16 cellular contexts compared by ENCODE assay signal in the genomic region with DNA sequence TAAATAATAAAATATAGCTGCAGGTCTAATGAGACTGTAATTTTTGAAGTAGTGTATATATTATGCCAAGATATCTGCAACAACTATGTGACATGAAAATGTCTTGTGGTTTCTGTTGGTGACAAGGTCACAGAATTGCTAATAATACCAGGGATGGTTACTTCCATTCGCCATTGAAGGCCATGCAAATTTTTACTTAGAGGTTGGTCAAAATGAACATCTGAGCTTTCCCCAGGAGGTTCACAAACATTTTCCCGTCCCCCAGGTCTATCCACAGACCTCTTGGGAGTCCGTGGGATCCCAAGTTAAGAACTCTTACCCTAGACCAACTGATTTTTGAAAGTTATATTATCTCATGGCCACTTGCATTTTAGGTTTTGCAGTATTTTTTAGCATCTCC.
DNase-seq lines count a peak whose midpoint lies in the region; ATAC-seq, FAIRE-seq and TF ChIP-seq lines count a peak whose summit lies in the region.
"Had no signal": no experiment of that assay in that cellular context is flagged by ENCODE, and none has a peak within 500 bp of the region (broad histone marks: within the 10 kb centered on the region; RNA-seq: fewer than 3 reads in every experiment).

No MANE protein-coding gene starts in this region.

- H3K4me3 ChIP-seq in ascending aorta, result no peak overlapping the region
- H3K4me3 ChIP-seq: GM23248 had no signal

- intact Hi-C loops in ascending aorta (cut with DNase I), result loop anchor here (5.0 kb wide), 1 partner anchor 168 kb away; no protein-coding TSS in a partner anchor

- peaks cover 0 to 17% of the 10 kb centered on the region in 2 donors for H3K4me1 ChIP-seq in ascending aorta

- H3K27me3 ChIP-seq in ascending aorta, result no peaks in the 10 kb centered on the region
- H3K27me3 ChIP-seq: BE2C had no signal

- peak; percentile 72 for FAIRE-seq in GM19239 (lab: Jason Lieb, UNC)
- FAIRE-seq: A204.1, H54 had no signal

- no peak for TF ChIP-seq CTCF in GM10266 (IDR thresholded peaks at IDR 0.05; ENCODE audit: control insufficient read depth, insufficient read depth, low read depth, missing control alignments)
- TF ChIP-seq CTCF in ascending aorta (IDR thresholded peaks at IDR 0.05), result no peak

- H3K36me3 ChIP-seq in ascending aorta, result peaks cover 9 to 11% of the 10 kb centered on the region in 2 donors

- peak overlapping the region; percentile 76 to 81 for H3K27ac ChIP-seq in ascending aorta
- H3K27ac ChIP-seq: GM23248 had no signal

- DNase-seq in GM10266 (ENCODE audit: extremely low spot score), result peak; percentile 14
- no peak for DNase-seq in GM19239 (ENCODE audit: insufficient read length, low spot score)
- no peak for DNase-seq in ascending aorta (ENCODE audit: low spot score in 2 of 2)
- DNase-seq in Ammon's horn (ENCODE audit: low spot score), result no peak
- DNase-seq in EL, result no peak
- no peak for DNase-seq in C1 segment of cervical spinal cord (lab: John Stamatoyannopoulos, UW)
- DNase-seq: BE2C; CD4-positive, CD25-positive, alpha-beta regulatory T cell; DMS 273 treated with DMSO at 0.1 percent for 48 hours; GM23248; IMR-90; KBM-7 had no signal

- no peak for ATAC-seq in HG03432 (IDR thresholded peaks at IDR 0.05; ENCODE audit: unreplicated experiment)
- ATAC-seq: HCT116 had no signal

- H3K9me3 ChIP-seq in ascending aorta, result no peaks in the 10 kb centered on the region
- H3K9me3 ChIP-seq: BE2C had no signal
